Comparison of ENCODE assay signal across 38 cellular contexts in genomic region chr3:14866627-14867026, GRCh38. TPM values are rescaled to one million over a fixed set of nuclear protein-coding genes. Genes with fewer than 3 reads are reported as not detected.
"Had no signal": no experiment of that assay in that cellular context is flagged by ENCODE, and none has a peak within 500 bp of the region (broad histone marks: within the 10 kb centered on the region; RNA-seq: fewer than 3 reads in every experiment).

No MANE protein-coding gene starts in this region.

- H3K27me3 ChIP-seq: ascending aorta, cardiac muscle cell had no signal

- H3K36me3 ChIP-seq: ascending aorta, cardiac muscle cell had no signal

- DNase-seq: activated CD4-positive, alpha-beta memory T cell treated with anti-CD3 and anti-CD28 coated beads, Interleukin-2, amount 10 ng/mL, durations not matched to agents 7 days and 5 days; activated CD4-positive, alpha-beta T cell treated with anti-CD3 and anti-CD28 coated beads for 1 hour; activated CD4-positive, alpha-beta T cell treated with anti-CD3 and anti-CD28 coated beads for 36 hours; activated CD4-positive, alpha-beta T cell treated with anti-CD3 and anti-CD28 coated beads for 48 hours; activated CD4-positive, alpha-beta T cell treated with anti-CD3 and anti-CD28 coated beads, Interleukin-2, amount 10 ng/mL, durations not matched to agents 7 days and 5 days; activated CD4-positive, alpha-beta T cell treated with anti-CD3 and anti-CD28 coated beads, Interleukin-2, amount 50 U/mL, for 48 hours; activated CD4-positive, CD25-positive, alpha-beta regulatory T cell; activated CD8-positive, alpha-beta memory T cell treated with anti-CD3 and anti-CD28 coated beads for 24 hours; activated CD8-positive, alpha-beta memory T cell treated with anti-CD3 and anti-CD28 coated beads, Interleukin-2, amount 10 ng/mL, durations not matched to agents 7 days and 5 days; activated CD8-positive, alpha-beta memory T cell treated with anti-CD3 and anti-CD28 coated beads, Interleukin-2, amount 50 U/mL, for 48 hours; activated CD8-positive, alpha-beta T cell treated with anti-CD3 and anti-CD28 coated beads, Interleukin-2, amount 10 ng/mL, durations not matched to agents 7 days and 5 days; activated effector memory CD4-positive, alpha-beta T cell treated with Interleukin-2 at 50 U/mL for 16 hours; activated gamma-delta T cell; activated naive CD4-positive, alpha-beta T cell treated with anti-CD3 and anti-CD28 coated beads, Interleukin-2, amount 10 ng/mL, durations not matched to agents 7 days and 5 days; activated naive CD4-positive, alpha-beta T cell treated with Interleukin-2 at 50 U/mL for 16 hours; activated naive CD8-positive, alpha-beta T cell treated with anti-CD3 and anti-CD28 coated beads, Interleukin-2, amount 10 ng/mL, durations not matched to agents 7 days and 5 days; activated naive CD8-positive, alpha-beta T cell treated with anti-CD3 and anti-CD28 coated beads, Interleukin-2, amount 50 U/mL, for 24 hours; activated T-cell treated with anti-CD3 and anti-CD28 coated beads, Interleukin-2, amount 50 U/mL, for 24 hours; activated T-cell treated with anti-CD3 and anti-CD28 coated beads, Interleukin-2, amount 50 U/mL, for 48 hours; amygdala; anterior cingulate cortex; caudate nucleus; cerebellar nuclear complex; T-helper 1 cell; T-helper 2 cell; T-helper 9 cell had no signal

- H3K27ac ChIP-seq: ascending aorta, cardiac muscle cell, VCaP had no signal

- H3K36me3 Mint-ChIP-seq: activated CD8-positive, alpha-beta memory T cell treated with anti-CD3 and anti-CD28 coated beads, Interleukin-2, amount 10 ng/mL, durations not matched to agents 7 days and 5 days; activated naive CD4-positive, alpha-beta T cell treated with anti-CD3 and anti-CD28 coated beads, Interleukin-2, amount 10 ng/mL, durations not matched to agents 7 days and 5 days; activated naive CD4-positive, alpha-beta T cell treated with anti-CD3 and anti-CD28 coated beads, Interleukin-2, amount 50 U/mL, for 24 hours; activated naive CD8-positive, alpha-beta T cell treated with anti-CD3 and anti-CD28 coated beads, Interleukin-2, amount 10 ng/mL, durations not matched to agents 7 days and 5 days; brain had no signal

- H3K27me3 Mint-ChIP-seq: activated CD4-positive, alpha-beta T cell treated with anti-CD3 and anti-CD28 coated beads for 36 hours; activated naive CD4-positive, alpha-beta T cell treated with anti-CD3 and anti-CD28 coated beads, Interleukin-2, amount 50 U/mL, for 24 hours; activated naive CD8-positive, alpha-beta T cell; activated naive CD8-positive, alpha-beta T cell treated with anti-CD3 and anti-CD28 coated beads, Interleukin-2, amount 50 U/mL, for 24 hours; activated T-cell treated with anti-CD3 and anti-CD28 coated beads, Interleukin-2, amount 50 U/mL, for 24 hours had no signal

- H3K4me1 ChIP-seq: ascending aorta had no signal

- H3K9me3 Mint-ChIP-seq: activated CD4-positive, alpha-beta memory T cell treated with anti-CD3 and anti-CD28 coated beads, Interleukin-2, amount 10 ng/mL, durations not matched to agents 7 days and 5 days; activated CD4-positive, alpha-beta T cell treated with anti-CD3 and anti-CD28 coated beads, Interleukin-2, amount 10 ng/mL, durations not matched to agents 7 days and 5 days; activated naive CD4-positive, alpha-beta T cell treated with anti-CD3 and anti-CD28 coated beads, Interleukin-2, amount 10 ng/mL, durations not matched to agents 7 days and 5 days; activated naive CD4-positive, alpha-beta T cell treated with anti-CD3 and anti-CD28 coated beads, Interleukin-2, amount 50 U/mL, for 24 hours; activated naive CD8-positive, alpha-beta T cell treated with anti-CD3 and anti-CD28 coated beads, Interleukin-2, amount 10 ng/mL, durations not matched to agents 7 days and 5 days; activated naive CD8-positive, alpha-beta T cell treated with anti-CD3 and anti-CD28 coated beads, Interleukin-2, amount 50 U/mL, for 24 hours; activated T-cell treated with anti-CD3 and anti-CD28 coated beads, Interleukin-2, amount 50 U/mL, for 24 hours; activated T-helper 2 cell treated with anti-CD3 and anti-CD28 coated beads, Interferon-gamma antibody, Interleukin-2, Interleukin-4, amounts not matched to agents 10 μg/mL and 5 μg/mL and 100 μg/mL, durations not matched to agents 14 hours and 24 hours and 36 hours; brain; central memory CD8-positive, alpha-beta T cell; T-helper 1 cell treated with Interleukin-12 subunit alpha and Interleukin-12 subunit beta and Interleukin-4 antibody, amounts not matched to agents 30 μg/mL and 1 μg/mL, for 36 hours; T-helper 2 cell treated with Interferon-gamma antibody and Interleukin-4, amounts not matched to agents 5 μg/mL and 100 μg/mL, for 36 hours had no signal

- H3K4me3 Mint-ChIP-seq: activated CD4-positive, alpha-beta memory T cell treated with anti-CD3 and anti-CD28 coated beads, Interleukin-2, amount 10 ng/mL, durations not matched to agents 7 days and 5 days; activated CD4-positive, alpha-beta T cell treated with anti-CD3 and anti-CD28 coated beads for 36 hours; activated CD4-positive, alpha-beta T cell treated with anti-CD3 and anti-CD28 coated beads, Interleukin-2, amount 10 ng/mL, durations not matched to agents 7 days and 5 days; activated CD8-positive, alpha-beta memory T cell treated with anti-CD3 and anti-CD28 coated beads, Interleukin-2, amount 10 ng/mL, durations not matched to agents 7 days and 5 days; activated CD8-positive, alpha-beta T cell treated with anti-CD3 and anti-CD28 coated beads, Interleukin-2, amount 10 ng/mL, durations not matched to agents 7 days and 5 days; activated naive CD4-positive, alpha-beta T cell treated with anti-CD3 and anti-CD28 coated beads, Interleukin-2, amount 10 ng/mL, durations not matched to agents 7 days and 5 days; activated naive CD4-positive, alpha-beta T cell treated with anti-CD3 and anti-CD28 coated beads, Interleukin-2, amount 50 U/mL, for 24 hours; activated naive CD8-positive, alpha-beta T cell; activated naive CD8-positive, alpha-beta T cell treated with anti-CD3 and anti-CD28 coated beads, Interleukin-2, amount 10 ng/mL, durations not matched to agents 7 days and 5 days; activated naive CD8-positive, alpha-beta T cell treated with anti-CD3 and anti-CD28 coated beads, Interleukin-2, amount 50 U/mL, for 24 hours; activated T-cell treated with anti-CD3 and anti-CD28 coated beads, Interleukin-2, amount 50 U/mL, for 24 hours; brain; central memory CD8-positive, alpha-beta T cell; T-helper 1 cell treated with Interleukin-12 subunit alpha and Interleukin-12 subunit beta and Interleukin-4 antibody, amounts not matched to agents 30 μg/mL and 1 μg/mL, for 36 hours; T-helper 2 cell treated with Interferon-gamma antibody and Interleukin-4, amounts not matched to agents 5 μg/mL and 100 μg/mL, for 36 hours had no signal

- H3K27ac Mint-ChIP-seq: activated CD4-positive, alpha-beta memory T cell treated with anti-CD3 and anti-CD28 coated beads, Interleukin-2, amount 10 ng/mL, durations not matched to agents 7 days and 5 days; activated CD4-positive, alpha-beta T cell treated with anti-CD3 and anti-CD28 coated beads for 36 hours; activated CD4-positive, alpha-beta T cell treated with anti-CD3 and anti-CD28 coated beads, Interleukin-2, amount 10 ng/mL, durations not matched to agents 7 days and 5 days; activated CD8-positive, alpha-beta memory T cell treated with anti-CD3 and anti-CD28 coated beads, Interleukin-2, amount 10 ng/mL, durations not matched to agents 7 days and 5 days; activated CD8-positive, alpha-beta T cell treated with anti-CD3 and anti-CD28 coated beads, Interleukin-2, amount 10 ng/mL, durations not matched to agents 7 days and 5 days; activated naive CD4-positive, alpha-beta T cell treated with anti-CD3 and anti-CD28 coated beads, Interleukin-2, amount 10 ng/mL, durations not matched to agents 7 days and 5 days; activated naive CD4-positive, alpha-beta T cell treated with anti-CD3 and anti-CD28 coated beads, Interleukin-2, amount 50 U/mL, for 24 hours; activated naive CD8-positive, alpha-beta T cell; activated naive CD8-positive, alpha-beta T cell treated with anti-CD3 and anti-CD28 coated beads, Interleukin-2, amount 10 ng/mL, durations not matched to agents 7 days and 5 days; activated naive CD8-positive, alpha-beta T cell treated with anti-CD3 and anti-CD28 coated beads, Interleukin-2, amount 50 U/mL, for 24 hours; activated T-cell treated with anti-CD3 and anti-CD28 coated beads, Interleukin-2, amount 50 U/mL, for 24 hours; activated T-helper 2 cell treated with anti-CD3 and anti-CD28 coated beads, Interferon-gamma antibody, Interleukin-2, Interleukin-4, amounts not matched to agents 10 μg/mL and 5 μg/mL and 100 μg/mL, durations not matched to agents 14 hours and 24 hours and 36 hours; brain; T-helper 1 cell treated with Interleukin-12 subunit alpha and Interleukin-12 subunit beta and Interleukin-4 antibody, amounts not matched to agents 30 μg/mL and 1 μg/mL, for 36 hours; T-helper 2 cell treated with Interferon-gamma antibody and Interleukin-4, amounts not matched to agents 5 μg/mL and 100 μg/mL, for 36 hours had no signal

- ATAC-seq: activated CD4-positive, alpha-beta T cell treated with anti-CD3 and anti-CD28 coated beads for 36 hours; activated CD4-positive, CD25-positive, alpha-beta regulatory T cell treated with anti-CD3 and anti-CD28 coated beads, Interleukin-2, amount 50 U/mL, for 24 hours; activated CD8-positive, alpha-beta memory T cell treated with anti-CD3 and anti-CD28 coated beads, Interleukin-2, amount 10 ng/mL, durations not matched to agents 7 days and 5 days; activated CD8-positive, alpha-beta T cell treated with anti-CD3 and anti-CD28 coated beads, Interleukin-2, amount 10 ng/mL, durations not matched to agents 7 days and 5 days; activated naive CD8-positive, alpha-beta T cell treated with anti-CD3 and anti-CD28 coated beads, Interleukin-2, amount 50 U/mL, for 24 hours had no signal

- H3K4me3 ChIP-seq: ascending aorta, cardiac muscle cell had no signal

- H3K4me1 Mint-ChIP-seq: activated CD4-positive, alpha-beta memory T cell treated with anti-CD3 and anti-CD28 coated beads, Interleukin-2, amount 10 ng/mL, durations not matched to agents 7 days and 5 days; activated CD4-positive, alpha-beta T cell treated with anti-CD3 and anti-CD28 coated beads for 36 hours; activated CD4-positive, alpha-beta T cell treated with anti-CD3 and anti-CD28 coated beads, Interleukin-2, amount 10 ng/mL, durations not matched to agents 7 days and 5 days; activated CD8-positive, alpha-beta memory T cell treated with anti-CD3 and anti-CD28 coated beads, Interleukin-2, amount 10 ng/mL, durations not matched to agents 7 days and 5 days; activated naive CD4-positive, alpha-beta T cell treated with anti-CD3 and anti-CD28 coated beads, Interleukin-2, amount 10 ng/mL, durations not matched to agents 7 days and 5 days; activated naive CD4-positive, alpha-beta T cell treated with anti-CD3 and anti-CD28 coated beads, Interleukin-2, amount 50 U/mL, for 24 hours; activated naive CD8-positive, alpha-beta T cell treated with anti-CD3 and anti-CD28 coated beads, Interleukin-2, amount 50 U/mL, for 24 hours; central memory CD8-positive, alpha-beta T cell had no signal

- H3K9me3 ChIP-seq: ascending aorta had no signal

RNA-seq across cellular contexts. Expression of gene FGD5, which starts 47.9 kb away (rescaled TPM):
- total RNA-seq: activated CD8-positive, alpha-beta memory T cell treated with anti-CD3 and anti-CD28 coated beads, Interleukin-2, amount 10 ng/mL, durations not matched to agents 7 days and 5 days; bronchial epithelial cell had no signal
